Comparison of ENCODE assay signal across 8 cellular contexts in the genomic region with DNA sequence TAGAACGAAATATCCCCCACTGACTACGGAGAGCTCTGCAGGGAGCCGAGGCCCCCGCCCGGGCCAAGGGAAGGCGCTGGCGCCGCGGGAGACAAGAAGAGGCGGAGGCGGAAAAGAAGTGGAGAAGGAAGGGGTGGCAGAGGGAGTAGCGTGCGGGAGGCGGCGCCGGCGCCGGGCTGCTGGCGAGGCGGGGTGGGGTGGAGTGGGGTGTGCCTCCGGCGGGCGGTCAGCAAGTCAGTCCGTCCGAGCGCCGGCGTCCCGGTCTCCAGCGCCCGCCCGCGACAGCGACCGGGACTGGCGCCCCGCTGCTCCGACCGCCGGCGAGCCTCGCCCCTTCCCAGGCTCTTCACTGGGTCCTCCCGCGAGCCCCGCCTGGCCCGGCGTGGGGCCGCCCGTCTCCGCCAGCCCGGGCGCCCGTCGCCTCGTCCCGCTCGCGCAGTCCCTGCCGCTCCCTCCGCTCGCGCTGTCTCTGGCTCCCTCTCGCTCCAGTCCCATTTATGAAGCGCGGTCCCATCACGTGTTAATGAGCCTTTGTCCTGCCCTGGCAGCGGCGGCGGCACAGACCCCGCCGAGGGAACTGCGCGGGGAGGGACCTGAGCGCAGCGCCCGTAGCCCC. TPM values are rescaled to one million over a fixed set of nuclear protein-coding genes. Genes with fewer than 3 reads are reported as not detected.
DNase-seq lines count a peak whose midpoint lies in the region; ATAC-seq and TF ChIP-seq lines count a peak whose summit lies in the region.

A gene (minus strand): TSS at position 471 of the 616 bp plus-strand sequence. CDS start 21,073 bp downstream, outside the sequence.

- BruUV-seq in PC-9 (replicated peaks; lab: Mats Ljungman, UMichigan): no TSS peak

- peak within 1 kb of the TSS; percentile 89 for H3K4me3 Mint-ChIP-seq in type B pancreatic cell

- H3K27me3 ChIP-seq in SJCRH30 (no peaks in the 10 kb centered on the region), PC-9 (ENCODE audit: insufficient read depth, low read depth) (no peaks in the 10 kb centered on the region)

- peaks cover 72% of the 10 kb centered on the region for H3K27me3 Mint-ChIP-seq in type B pancreatic cell

- WGBS in mesodermal cell (ENCODE audit: insufficient coverage in 2 of 2), 2 experiments: 0% methylated on average over 42 to 67 of the region's 76 CpGs

- H3K9me3 Mint-ChIP-seq in type B pancreatic cell: no peaks in the 10 kb centered on the region

- no peaks in the 10 kb centered on the region for H4K20me1 ChIP-seq in PC-9 (ENCODE audit: insufficient read depth)

- H3K4me3 ChIP-seq in SJCRH30 (peak within 1 kb of the TSS; percentile 62), mesodermal cell (ENCODE audit: extremely low read depth, insufficient read depth, low read length, poor library complexity, severe bottlenecking) (peak within 1 kb of the TSS; percentile 49), PC-9 (no peak within 1 kb of the TSS)

- POLR2A ChIA-PET in PC-9 (lab: Charles Lee; ENCODE audit: unreplicated experiment): no interaction called here

- DNase-seq in SJCRH30 (peak; percentile 62 to 63), ecto neural progenitor cell (ENCODE audit: low spot score) (peak; percentile 72), type B pancreatic cell (ENCODE audit: extremely low spot score, unreplicated experiment) (peak; percentile 73), PC-9 (no peak)

- H3K4me1 ChIP-seq in ES-I3 (ENCODE audit: insufficient read depth, low read length) (no peaks in the 10 kb centered on the region), SJCRH30 (0 out of 2 replicates have a peak, but pooled peaks cover 4% of the 10 kb centered on the region), mesodermal cell (ENCODE audit: control insufficient read depth, insufficient read depth, low read length, poor library complexity, severe bottlenecking) (no peaks in the 10 kb centered on the region), PC-9 (replicated peaks; ENCODE audit: insufficient read depth) (no peaks in the 10 kb centered on the region)

- intact Hi-C loops in PC-9 (cut with micrococcal nuclease; ENCODE audit: unreplicated experiment): no loop called here

- no peaks in the 10 kb centered on the region for H3K79me2 ChIP-seq in PC-9 (ENCODE audit: low read depth)

- no peak within 1 kb of the TSS for H3K4me2 ChIP-seq in PC-9

- TF ChIP-seq CTCF in type B pancreatic cell (conservative IDR thresholded peaks at IDR 0.05): no peak
- TF ChIP-seq CTCF in PC-9 (conservative IDR thresholded peaks at IDR 0.05): no peak

- CTCF ChIA-PET in PC-9 (lab: Charles Lee): no interaction called here

- peak; percentile 44 for ATAC-seq in GM19463 (IDR thresholded peaks at IDR 0.05; ENCODE audit: unreplicated experiment)
- ATAC-seq in HG03571 (IDR thresholded peaks at IDR 0.05; ENCODE audit: unreplicated experiment): peak; percentile 54

- H3K9me3 ChIP-seq in ES-I3 (ENCODE audit: control insufficient read depth, insufficient read depth, low read length) (no peaks in the 10 kb centered on the region), SJCRH30 (replicated peaks) (no peaks in the 10 kb centered on the region), mesodermal cell (ENCODE audit: control insufficient read depth, low read length) (no peaks in the 10 kb centered on the region), PC-9 (ENCODE audit: insufficient read depth, low read depth) (no peaks in the 10 kb centered on the region)

- no peaks in the 10 kb centered on the region for H3F3A ChIP-seq in PC-9 (ENCODE audit: insufficient read depth, low read depth)

- H3K36me3 Mint-ChIP-seq in type B pancreatic cell: no peaks in the 10 kb centered on the region

- peaks cover 11% of the 10 kb centered on the region for H3K4me1 Mint-ChIP-seq in type B pancreatic cell (ENCODE audit: unreplicated experiment)

- H3K36me3 ChIP-seq in ES-I3 (ENCODE audit: insufficient read depth, low read length) (no peaks in the 10 kb centered on the region), SJCRH30 (no peaks in the 10 kb centered on the region), mesodermal cell (ENCODE audit: control insufficient read depth, insufficient read depth, low read length) (no peaks in the 10 kb centered on the region), PC-9 (ENCODE audit: low read depth) (no peaks in the 10 kb centered on the region)

- H3K27ac ChIP-seq in SJCRH30 (peak within 1 kb of the TSS; percentile 58), mesodermal cell (ENCODE audit: low read depth, low read length, severe bottlenecking) (peak within 1 kb of the TSS; percentile 30), PC-9 (no peak within 1 kb of the TSS)

- H2AFZ ChIP-seq in PC-9: no peak within 1 kb of the TSS

- peak within 1 kb of the TSS; percentile 87 for H3K9ac ChIP-seq in ES-I3 (ENCODE audit: low read depth, low read length)

- H3K27ac Mint-ChIP-seq in type B pancreatic cell: peak within 1 kb of the TSS; percentile 67

- no peaks in the 10 kb centered on the region for H3K9me2 ChIP-seq in PC-9 (ENCODE audit: insufficient read depth)

RNA-seq across cellular contexts. Expression of the gene that starts here (rescaled TPM):
- total RNA-seq in SJCRH30 (2014; rRNA removed; shearing (Covaris generic)): 7.4 and 9.3 TPM in 2 replicates
- polyA plus RNA-seq in mesodermal cell (2013, experiment 1 of 2): 2.7 TPM
- 2.8 TPM for polyA plus RNA-seq in mesodermal cell (2013, experiment 2 of 2)
- total RNA-seq in type B pancreatic cell (ENCODE audit: low replicate concordance): 2.4 and 3.5 TPM in 2 replicates
- total RNA-seq in PC-9 (2021): not detected in 2 replicates

Comparison
In these comparisons a context has a peak if more than half of its experiments do, and no peak if none do; other contexts are left out.
1. DNase-seq: peak in SJCRH30 (2 of 2), ecto neural progenitor cell (single experiment) and type B pancreatic cell (single experiment); none in PC-9 (0 of 2).